16 cellular contexts compared by ENCODE assay signal in the genomic region with DNA sequence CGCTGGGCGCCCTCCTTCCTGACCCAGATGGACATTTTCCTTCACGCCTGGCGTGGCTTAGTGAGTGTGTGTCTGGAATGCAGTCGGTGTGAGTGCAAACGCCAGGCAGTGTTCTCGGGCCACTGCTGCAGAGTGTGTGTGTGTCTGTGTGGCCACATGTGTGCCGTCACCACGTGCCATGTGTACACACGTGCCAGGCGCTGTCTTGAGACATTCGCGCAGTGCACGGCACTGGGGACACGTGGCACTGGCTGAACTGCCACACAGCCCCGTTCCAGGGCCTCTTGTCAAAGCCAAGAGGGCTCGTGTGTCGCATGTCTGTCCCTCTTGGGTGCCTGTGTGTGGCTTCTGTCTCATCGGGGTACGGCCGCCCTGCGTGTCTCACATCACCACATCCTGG. TPM values are rescaled to one million over a fixed set of nuclear protein-coding genes. Genes with fewer than 3 reads are reported as not detected.
DNase-seq lines count a peak whose midpoint lies in the region; ATAC-seq and TF ChIP-seq lines count a peak whose summit lies in the region.
"Had no signal": no experiment of that assay in that cellular context is flagged by ENCODE, and none has a peak within 500 bp of the region (broad histone marks: within the 10 kb centered on the region; RNA-seq: fewer than 3 reads in every experiment).

No MANE protein-coding gene starts in this region.

- H3K27me3 ChIP-seq in CD4-positive, alpha-beta T cell (ENCODE audit: control insufficient read depth, insufficient read depth, low read length), result no peaks in the 10 kb centered on the region
- no peaks in the 10 kb centered on the region for H3K27me3 ChIP-seq in IMR-90 (ENCODE audit: control insufficient read depth, insufficient read depth, low read length)
- no peaks in the 10 kb centered on the region for H3K27me3 ChIP-seq in CD8-positive, alpha-beta T cell (ENCODE audit: insufficient read depth, low read length)
- H3K27me3 ChIP-seq: BLaER1 had no signal

- H3K4me3 ChIP-seq in IMR-90 (ENCODE audit: insufficient read depth, low read depth, low read length), result no peak overlapping the region
- H3K4me3 ChIP-seq in CD8-positive, alpha-beta T cell (ENCODE audit: low read depth, low read length), result no peak overlapping the region
- H3K4me3 ChIP-seq: BLaER1 had no signal

- no peak overlapping the region for H2BK20ac ChIP-seq in IMR-90 (ENCODE audit: low read depth, low read length)

- intact Hi-C loops in CD4-positive, alpha-beta T cell (cut with DNase I, micrococcal nuclease), result no loop called here
- intact Hi-C loops in IMR-90 (cut with micrococcal nuclease), result no loop called here
- intact Hi-C loops in activated CD8-positive, alpha-beta T cell treated with anti-CD3 and anti-CD28 coated beads for 36 hours (cut with micrococcal nuclease), result no loop called here
- intact Hi-C loops in CD8-positive, alpha-beta T cell (cut with DNase I, micrococcal nuclease), result no loop called here

- H3K4me3 Mint-ChIP-seq in CD4-positive, alpha-beta T cell, result no peak overlapping the region
- H3K4me3 Mint-ChIP-seq in progenitor cell of endocrine pancreas (ENCODE audit: low read depth), result no peak overlapping the region
- H3K4me3 Mint-ChIP-seq in activated CD8-positive, alpha-beta T cell treated with anti-CD3 and anti-CD28 coated beads for 36 hours, result no peak overlapping the region
- no peak overlapping the region for H3K4me3 Mint-ChIP-seq in CD8-positive, alpha-beta T cell
- H3K4me3 Mint-ChIP-seq: IgD-negative memory B cell had no signal

- H2AK9ac ChIP-seq in IMR-90 (replicated peaks; ENCODE audit: low read depth, low read length, poor library complexity), result no peak overlapping the region

- H3K4ac ChIP-seq in IMR-90 (ENCODE audit: low read depth, low read length), result no peak overlapping the region

- no peaks in the 10 kb centered on the region for H3K9me3 ChIP-seq in CD4-positive, alpha-beta T cell (ENCODE audit: control insufficient read depth, low read length)
- H3K9me3 ChIP-seq in IMR-90 (ENCODE audit: control insufficient read depth, insufficient read depth, low read length), result no peaks in the 10 kb centered on the region
- H3K9me3 ChIP-seq in CD8-positive, alpha-beta T cell (ENCODE audit: low read length), result no peaks in the 10 kb centered on the region

- peaks cover 2% of the 10 kb centered on the region; the same call in 1 of the 2 replicates for H3K9me1 ChIP-seq in IMR-90 (ENCODE audit: insufficient read depth, low read length)

- H3K36me3 ChIP-seq in IMR-90 (ENCODE audit: control insufficient read depth, insufficient read depth, low read length), result peaks cover 43% of the 10 kb centered on the region
- H3K36me3 ChIP-seq in CD8-positive, alpha-beta T cell (ENCODE audit: insufficient read depth, low read length), result no peaks in the 10 kb centered on the region

- H3K27me3 Mint-ChIP-seq in CD4-positive, alpha-beta T cell, result no peaks in the 10 kb centered on the region
- H3K27me3 Mint-ChIP-seq in progenitor cell of endocrine pancreas, result no peaks in the 10 kb centered on the region
- no peaks in the 10 kb centered on the region for H3K27me3 Mint-ChIP-seq in activated CD8-positive, alpha-beta T cell treated with anti-CD3 and anti-CD28 coated beads for 36 hours
- no peaks in the 10 kb centered on the region for H3K27me3 Mint-ChIP-seq in CD8-positive, alpha-beta T cell (ENCODE audit: low read depth)
- H3K27me3 Mint-ChIP-seq: IgD-negative memory B cell had no signal

- WGBS in IMR-90 (ENCODE audit: extremely low coverage in 2 of 2, insufficient read length in 1 of 2), 2 experiments, result 98% methylated on average over 14 of the region's 22 CpGs; no CpG with 5 or more reads in 1 of the 2 experiments

- H3K9me3 Mint-ChIP-seq in CD4-positive, alpha-beta T cell, result no peaks in the 10 kb centered on the region
- H3K9me3 Mint-ChIP-seq in progenitor cell of endocrine pancreas (ENCODE audit: low read depth), result no peaks in the 10 kb centered on the region
- no peaks in the 10 kb centered on the region for H3K9me3 Mint-ChIP-seq in activated CD8-positive, alpha-beta T cell treated with anti-CD3 and anti-CD28 coated beads for 36 hours
- H3K9me3 Mint-ChIP-seq in CD8-positive, alpha-beta T cell, result no peaks in the 10 kb centered on the region
- H3K9me3 Mint-ChIP-seq: IgD-negative memory B cell had no signal

- BruUV-seq in IMR-90 (replicated peaks; lab: Mats Ljungman, UMichigan), result no TSS peak

- H3K27ac Mint-ChIP-seq in CD4-positive, alpha-beta T cell, result no peak overlapping the region
- peak overlapping the region; percentile 60 for H3K27ac Mint-ChIP-seq in progenitor cell of endocrine pancreas
- H3K27ac Mint-ChIP-seq in activated CD8-positive, alpha-beta T cell treated with anti-CD3 and anti-CD28 coated beads for 36 hours, result no peak overlapping the region
- no peak overlapping the region for H3K27ac Mint-ChIP-seq in CD8-positive, alpha-beta T cell

- peaks cover 36% of the 10 kb centered on the region for H4K20me1 ChIP-seq in IMR-90 (ENCODE audit: insufficient read depth, low read length)

- no peak for TF ChIP-seq CTCF in CD4-positive, alpha-beta T cell (IDR thresholded peaks at IDR 0.05)
- no peak for TF ChIP-seq CTCF in IMR-90 (conservative IDR thresholded peaks at IDR 0.05; ENCODE audit: low read depth, low read length)
- no peak for TF ChIP-seq CTCF in progenitor cell of endocrine pancreas (IDR thresholded peaks at IDR 0.05; ENCODE audit: unreplicated experiment)
- no peak for TF ChIP-seq CTCF in activated CD8-positive, alpha-beta T cell treated with anti-CD3 and anti-CD28 coated beads for 36 hours (IDR thresholded peaks at IDR 0.05)
- TF ChIP-seq CTCF in CD8-positive, alpha-beta T cell (IDR thresholded peaks at IDR 0.05), result no peak

- no peak overlapping the region for H3K56ac ChIP-seq in IMR-90 (ENCODE audit: extremely low read depth, insufficient read depth, low read length)

- no peak overlapping the region for H3K18ac ChIP-seq in IMR-90 (ENCODE audit: low read depth, low read length)

- H2BK120ac ChIP-seq in IMR-90 (ENCODE audit: low read depth, low read length), result no peak overlapping the region

- H3K27ac ChIP-seq in CD4-positive, alpha-beta T cell (ENCODE audit: low read depth, low read length), result no peak overlapping the region
- no peak overlapping the region for H3K27ac ChIP-seq in IMR-90 (ENCODE audit: insufficient read depth, low read length)
- no peak overlapping the region for H3K27ac ChIP-seq in CD8-positive, alpha-beta T cell (ENCODE audit: low read depth, low read length)
- H3K27ac ChIP-seq: BLaER1 had no signal

- H3K23ac ChIP-seq in IMR-90 (ENCODE audit: low read depth, low read length), result no peak overlapping the region

- no peak overlapping the region for H4K5ac ChIP-seq in IMR-90 (ENCODE audit: low read depth, low read length)

- TF ChIP-seq POLR2A in IMR-90 (IDR thresholded peaks at IDR 0.05; ENCODE audit: low read depth, low read length), result no peak

- H2AFZ ChIP-seq in IMR-90 (replicated peaks; ENCODE audit: low read length, poor library complexity), result peak overlapping the region; percentile 64

- peaks cover 8% of the 10 kb centered on the region for H3K36me3 Mint-ChIP-seq in CD4-positive, alpha-beta T cell (ENCODE audit: low read depth)
- H3K36me3 Mint-ChIP-seq in progenitor cell of endocrine pancreas (ENCODE audit: insufficient read depth), result peaks cover 4% of the 10 kb centered on the region
- H3K36me3 Mint-ChIP-seq in activated CD8-positive, alpha-beta T cell treated with anti-CD3 and anti-CD28 coated beads for 36 hours (ENCODE audit: low read depth), result peaks cover 1% of the 10 kb centered on the region
- H3K36me3 Mint-ChIP-seq in CD8-positive, alpha-beta T cell, result peaks cover 30% of the 10 kb centered on the region
- H3K36me3 Mint-ChIP-seq: IgD-negative memory B cell had no signal

- CTCF ChIA-PET in CD4-positive, alpha-beta T cell (lab: Charles Lee), result no interaction called here
- CTCF ChIA-PET in IMR-90 (lab: Yijun Ruan, JAX), result no interaction called here
- CTCF ChIA-PET in activated CD8-positive, alpha-beta T cell treated with anti-CD3 and anti-CD28 coated beads for 36 hours (lab: Charles Lee), result no interaction called here
- CTCF ChIA-PET in CD8-positive, alpha-beta T cell (lab: Charles Lee), result no interaction called here

- ATAC-seq in CD4-positive, alpha-beta T cell (ENCODE audit: poor library complexity), result peak; percentile 37
- ATAC-seq in IMR-90 (ENCODE audit: low read depth) (no peak), esophagus mucosa (peak; percentile 8), HG03135 (IDR thresholded peaks at IDR 0.05; ENCODE audit: unreplicated experiment) (no peak), HG03095 (IDR thresholded peaks at IDR 0.05; ENCODE audit: unreplicated experiment) (no peak)
- no peak for ATAC-seq in activated CD8-positive, alpha-beta T cell treated with anti-CD3 and anti-CD28 coated beads for 36 hours
- no peak for ATAC-seq in CD8-positive, alpha-beta T cell

- in situ Hi-C loops in IMR-90 (cut with MboI; ENCODE audit: low sequenced_read_pairs), result no loop called here

- POLR2A ChIA-PET in CD4-positive, alpha-beta T cell (lab: Charles Lee), result no interaction called here
- POLR2A ChIA-PET in IMR-90 (lab: Charles Lee; ENCODE audit: unreplicated experiment), result no interaction called here
- POLR2A ChIA-PET in activated CD8-positive, alpha-beta T cell treated with anti-CD3 and anti-CD28 coated beads for 36 hours (lab: Charles Lee), result no interaction called here
- POLR2A ChIA-PET in CD8-positive, alpha-beta T cell (lab: Charles Lee), result no interaction called here

- peaks cover 26 to 53% of the 10 kb centered on the region in 2 experiments for H3K79me1 ChIP-seq in IMR-90 (ENCODE audit: low read depth in 1 of 2, low read length in 2 of 2)

- no peak for DNase-seq in CD4-positive, alpha-beta T cell
- no peak for DNase-seq in IMR-90
- DNase-seq in progenitor cell of endocrine pancreas (ENCODE audit: low spot score, unreplicated experiment), result no peak
- no peak for DNase-seq in activated CD8-positive, alpha-beta T cell treated with anti-CD3 and anti-CD28 coated beads for 36 hours
- no peak for DNase-seq in CD8-positive, alpha-beta T cell
- DNase-seq: 8988T, AML-193, Calu3, DMS 273 treated with DMSO at 0.1 percent for 48 hours, GOT3, HCEC 1CT had no signal

- H3K14ac ChIP-seq in IMR-90 (replicated peaks; ENCODE audit: low read depth, low read length), result no peak overlapping the region

- no peak overlapping the region for H2BK15ac ChIP-seq in IMR-90 (ENCODE audit: low read depth, low read length)

- H4K91ac ChIP-seq in IMR-90 (ENCODE audit: insufficient read depth, low read depth, low read length), result no peak overlapping the region

- no peak overlapping the region for H3K9ac ChIP-seq in IMR-90 (ENCODE audit: low read depth, low read length)
- H3K9ac ChIP-seq: BLaER1 had no signal

- no peak overlapping the region for H3K4me2 ChIP-seq in IMR-90 (ENCODE audit: low read depth, low read length)
- H3K4me2 ChIP-seq: BLaER1 had no signal

- no peaks in the 10 kb centered on the region for H3K4me1 ChIP-seq in IMR-90 (ENCODE audit: control insufficient read depth, insufficient read depth, low read length)
- H3K4me1 ChIP-seq in CD8-positive, alpha-beta T cell (ENCODE audit: insufficient read depth, low read length), result no peaks in the 10 kb centered on the region
- H3K4me1 ChIP-seq: BLaER1 had no signal

- dilution Hi-C loops in IMR-90 (cut with HindIII; ENCODE audit: low sequenced_read_pairs, unreplicated experiment), result no loop called here

- no peak overlapping the region for H2AK5ac ChIP-seq in IMR-90 (ENCODE audit: low read depth, low read length)

- no peak for TF ChIP-seq RAD21 in IMR-90 (IDR thresholded peaks at IDR 0.05; ENCODE audit: low read length)

- no peaks in the 10 kb centered on the region for H3K4me1 Mint-ChIP-seq in CD4-positive, alpha-beta T cell (ENCODE audit: low read depth)
- no peaks in the 10 kb centered on the region for H3K4me1 Mint-ChIP-seq in progenitor cell of endocrine pancreas (ENCODE audit: low read depth)
- no peaks in the 10 kb centered on the region for H3K4me1 Mint-ChIP-seq in activated CD8-positive, alpha-beta T cell treated with anti-CD3 and anti-CD28 coated beads for 36 hours (ENCODE audit: low read depth)
- H3K4me1 Mint-ChIP-seq in CD8-positive, alpha-beta T cell (ENCODE audit: low read depth), result no peaks in the 10 kb centered on the region
- H3K4me1 Mint-ChIP-seq: IgD-negative memory B cell had no signal

- no peak overlapping the region for H2BK5ac ChIP-seq in IMR-90 (ENCODE audit: low read depth, low read length, poor library complexity, severe bottlenecking)

- no peak overlapping the region for H4K8ac ChIP-seq in IMR-90 (ENCODE audit: low read depth in 2 of 2, low read length in 2 of 2)

RNA-seq across cellular contexts. Expression of gene MAPK8IP3, which starts 28.8 kb away (rescaled TPM):
- total RNA-seq in CD4-positive, alpha-beta T cell, result 100 to 1,000 TPM; 290 to 297 TPM
- total RNA-seq in IMR-90 (2012; rRNA removed) (15.6 and 17.0 TPM in 2 replicates), esophagus mucosa (16.3 TPM), progenitor cell of endocrine pancreas (153 and 157 TPM in 2 replicates)
- 69.1 and 73.0 TPM in 2 replicates for polyA plus RNA-seq in IMR-90 (2012; rRNA removed)
- 25.0 and 27.7 TPM in 2 replicates for polyA plus RNA-seq in IMR-90 (2012; cell fraction: cytosol; rRNA removed)
- 694 and 1,175 TPM in 2 replicates for polyA plus RNA-seq in IMR-90 (2012; cell fraction: nucleus; rRNA removed; ENCODE audit: low replicate concordance)
- total RNA-seq in activated CD8-positive, alpha-beta T cell treated with anti-CD3 and anti-CD28 coated beads for 36 hours, result 10 to 100 TPM; 58.4 to 65.1 TPM
- total RNA-seq in CD8-positive, alpha-beta T cell, result 100 to 1,000 TPM; 381 to 419 TPM

RNA-seq across cellular contexts. Expression of gene NME3, which starts 36.5 kb away (rescaled TPM):
- 10 to 100 TPM; 46.2 to 54.2 TPM for total RNA-seq in CD4-positive, alpha-beta T cell
- 12.7 and 15.3 TPM in 2 replicates for total RNA-seq in IMR-90 (2012; rRNA removed)
- polyA plus RNA-seq in IMR-90 (2012; rRNA removed), result 41.2 and 61.6 TPM in 2 replicates
- polyA plus RNA-seq in IMR-90 (2012; cell fraction: cytosol; rRNA removed), result 33.9 and 84.6 TPM in 2 replicates
- polyA plus RNA-seq in IMR-90 (2012; cell fraction: nucleus; rRNA removed; ENCODE audit: low replicate concordance), result 163 and 393 TPM in 2 replicates
- total RNA-seq in esophagus mucosa, result 29.6 TPM
- 34.4 and 35.3 TPM in 2 replicates for total RNA-seq in progenitor cell of endocrine pancreas
- 10 to 100 TPM; 37.8 to 39.6 TPM for total RNA-seq in activated CD8-positive, alpha-beta T cell treated with anti-CD3 and anti-CD28 coated beads for 36 hours
- total RNA-seq in CD8-positive, alpha-beta T cell, result 10 to 100 TPM; 40.3 to 43.2 TPM

RNA-seq across cellular contexts. Expression of gene EME2, which starts 37.8 kb away (rescaled TPM):
- total RNA-seq in CD4-positive, alpha-beta T cell, result 10 to 100 TPM; 28.6 to 30.8 TPM
- total RNA-seq in IMR-90 (2012; rRNA removed) (1.3 and 1.4 TPM in 2 replicates), esophagus mucosa (13.0 TPM), progenitor cell of endocrine pancreas (50.6 and 53.4 TPM in 2 replicates)
- 9.6 and 11.1 TPM in 2 replicates for polyA plus RNA-seq in IMR-90 (2012; rRNA removed)
- polyA plus RNA-seq in IMR-90 (2012; cell fraction: cytosol; rRNA removed), result 2.9 and 4.0 TPM in 2 replicates
- polyA plus RNA-seq in IMR-90 (2012; cell fraction: nucleus; rRNA removed; ENCODE audit: low replicate concordance), result 68.1 and 156 TPM in 2 replicates
- total RNA-seq in activated CD8-positive, alpha-beta T cell treated with anti-CD3 and anti-CD28 coated beads for 36 hours, result 10 to 100 TPM; 15.5 to 15.6 TPM
- 10 to 100 TPM; 27.5 to 31.7 TPM for total RNA-seq in CD8-positive, alpha-beta T cell

RNA-seq across cellular contexts. Expression of gene MRPS34, which starts 38.1 kb away (rescaled TPM):
- 10 to 100 TPM; 25.5 to 26.9 TPM for total RNA-seq in CD4-positive, alpha-beta T cell
- total RNA-seq in IMR-90 (2012; rRNA removed) (68.5 and 73.3 TPM in 2 replicates), esophagus mucosa (98.6 TPM), progenitor cell of endocrine pancreas (77.2 and 84.6 TPM in 2 replicates)
- 80.4 and 87.2 TPM in 2 replicates for polyA plus RNA-seq in IMR-90 (2012; rRNA removed)
- 85.4 and 140 TPM in 2 replicates for polyA plus RNA-seq in IMR-90 (2012; cell fraction: cytosol; rRNA removed)
- polyA plus RNA-seq in IMR-90 (2012; cell fraction: nucleus; rRNA removed; ENCODE audit: low replicate concordance), result 69.2 and 93.1 TPM in 2 replicates
- total RNA-seq in activated CD8-positive, alpha-beta T cell treated with anti-CD3 and anti-CD28 coated beads for 36 hours, result 100 to 1,000 TPM; 175 to 193 TPM
- total RNA-seq in CD8-positive, alpha-beta T cell, result 10 to 100 TPM; 18.9 to 21.4 TPM

RNA-seq across cellular contexts. Expression of gene SPSB3, which starts 47.6 kb away (rescaled TPM):
- total RNA-seq in CD4-positive, alpha-beta T cell, result 10 to 100 TPM; 86.3 to 87.6 TPM
- total RNA-seq in IMR-90 (2012; rRNA removed) (9.1 and 10.6 TPM in 2 replicates), esophagus mucosa (23.5 TPM), progenitor cell of endocrine pancreas (47.8 and 50.2 TPM in 2 replicates)
- 30.8 and 34.0 TPM in 2 replicates for polyA plus RNA-seq in IMR-90 (2012; rRNA removed)
- 24.8 and 37.1 TPM in 2 replicates for polyA plus RNA-seq in IMR-90 (2012; cell fraction: cytosol; rRNA removed)
- 165 and 400 TPM in 2 replicates for polyA plus RNA-seq in IMR-90 (2012; cell fraction: nucleus; rRNA removed; ENCODE audit: low replicate concordance)
- 10 to 100 TPM; 14.4 to 15.2 TPM for total RNA-seq in activated CD8-positive, alpha-beta T cell treated with anti-CD3 and anti-CD28 coated beads for 36 hours
- 10 to 100 TPM; 70.3 to 72.3 TPM for total RNA-seq in CD8-positive, alpha-beta T cell

Comparison
In these comparisons a context has a peak if more than half of its experiments do, and no peak if none do; other contexts are left out.
1. ATAC-seq: peak in CD4-positive, alpha-beta T cell (single experiment) and esophagus mucosa (single experiment); none in IMR-90 (single experiment), HG03135 (single experiment), activated CD8-positive, alpha-beta T cell treated with anti-CD3 and anti-CD28 coated beads for 36 hours (single experiment), CD8-positive, alpha-beta T cell (single experiment) and HG03095 (single experiment).